ENCODE assay signal across 29 cellular contexts in the genomic region with DNA sequence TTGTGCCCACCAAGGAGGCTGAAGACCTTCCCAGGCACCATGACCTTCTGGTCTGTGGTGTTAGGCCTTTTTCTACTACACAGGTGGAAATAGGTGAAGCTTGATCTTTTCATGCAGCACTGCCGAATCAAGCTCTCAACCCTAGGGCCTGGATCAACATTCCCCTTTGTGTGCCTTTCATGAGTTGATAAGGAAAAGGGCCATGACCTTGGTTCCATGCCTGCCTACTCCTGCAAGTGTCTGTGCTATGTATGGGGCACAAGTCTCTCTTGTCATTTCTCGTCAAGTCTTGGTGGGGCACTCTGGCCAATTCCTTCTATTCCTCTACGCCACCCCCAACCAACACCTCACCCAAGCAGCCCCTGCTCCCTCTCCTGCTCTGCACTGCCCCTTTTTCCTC.
"Had no signal": no experiment of that assay in that cellular context is flagged by ENCODE, and none has a peak within 500 bp of the region (broad histone marks: within the 10 kb centered on the region; RNA-seq: fewer than 3 reads in every experiment).

No MANE protein-coding gene starts in this region.

- H3K27me3 ChIP-seq: pancreas, stomach, testis, thyroid gland, transverse colon, upper lobe of left lung had no signal

- H3K36me3 Mint-ChIP-seq: mesothelial cell of epicardium; naive B cell; natural killer cell; stimulated activated naive B cell treated with anti-CD40 and anti-IgM and Interleukin-4, amounts not matched to agents 10 μg/mL and 1 μg/mL and 100 μg/mL, for 72 hours had no signal

- FAIRE-seq: pancreas had no signal

- H3K9me3 ChIP-seq: heart left ventricle, lower lobe of right lung, pancreas, prostate gland, stomach, testis, thyroid gland, transverse colon, upper lobe of left lung had no signal

- H3K4me3 ChIP-seq: heart left ventricle, lower lobe of right lung, pancreas, prostate gland, skin epidermis, stomach, testis, thyroid gland, transverse colon, upper lobe of left lung had no signal

- H3K9me3 Mint-ChIP-seq: mesothelial cell of epicardium; naive B cell; natural killer cell; nephron progenitor cell; stimulated activated naive B cell treated with anti-CD40 and anti-IgM and Interleukin-4, amounts not matched to agents 10 μg/mL and 1 μg/mL and 100 μg/mL, for 72 hours had no signal

- H3K27ac Mint-ChIP-seq: mesothelial cell of epicardium; naive B cell; natural killer cell; nephron progenitor cell; stimulated activated naive B cell treated with anti-CD40 and anti-IgM and Interleukin-4, amounts not matched to agents 10 μg/mL and 1 μg/mL and 100 μg/mL, for 72 hours had no signal

- DNase-seq: heart left ventricle; islet precursor cell; left cardiac atrium; lower lobe of right lung; mesendoderm; naive B cell; natural killer cell; nephron progenitor cell; nucleus accumbens; pancreas; posterior cingulate gyrus; retina; right cardiac atrium; stimulated activated CD4-positive, alpha-beta T cell treated with anti-CD3 and anti-CD28 coated beads, Interleukin-12 subunit alpha, Interleukin-12 subunit beta, amount 100 ng/mL, for 4 hours; stimulated activated CD4-positive, alpha-beta T cell treated with anti-CD3 and anti-CD28 coated beads, Interleukin-15, amount 100 ng/mL, for 24 hours; stimulated activated CD4-positive, alpha-beta T cell treated with anti-CD3 and anti-CD28 coated beads, Interleukin-2, amount 100 ng/mL, for 24 hours; stimulated activated CD4-positive, alpha-beta T cell treated with anti-CD3 and anti-CD28 coated beads, Interleukin-4, amount 100 ng/mL, for 1 hour; stimulated activated naive B cell treated with anti-CD40 and anti-IgM and Interleukin-4, amounts not matched to agents 10 μg/mL and 1 μg/mL and 100 μg/mL, for 72 hours; stimulated activated naive CD8-positive, alpha-beta T cell treated with anti-CD3 and anti-CD28 coated beads, Interleukin-15, Interleukin-2, amounts not matched to agents 100 U/mL and 50 U/mL, for 24 hours; stomach; testis; transverse colon; upper lobe of left lung had no signal

- ATAC-seq: heart left ventricle; left cardiac atrium; left lobe of liver; lower lobe of right lung; natural killer cell; right cardiac atrium; sciatic nerve; stimulated activated naive B cell treated with anti-CD40 and anti-IgM and Interleukin-4, amounts not matched to agents 10 μg/mL and 1 μg/mL and 100 μg/mL, for 72 hours; stimulated activated naive CD8-positive, alpha-beta T cell treated with anti-CD3 and anti-CD28 coated beads, Interleukin-15, Interleukin-2, amounts not matched to agents 100 U/mL and 50 U/mL, for 24 hours had no signal

- H3K36me3 ChIP-seq: heart left ventricle, lower lobe of right lung, pancreas, prostate gland, stomach, thyroid gland, transverse colon, upper lobe of left lung had no signal

- H3K4me3 Mint-ChIP-seq: mesothelial cell of epicardium; naive B cell; natural killer cell; nephron progenitor cell; stimulated activated naive B cell treated with anti-CD40 and anti-IgM and Interleukin-4, amounts not matched to agents 10 μg/mL and 1 μg/mL and 100 μg/mL, for 72 hours had no signal

- H3K4me1 Mint-ChIP-seq: naive B cell; natural killer cell; nephron progenitor cell; stimulated activated naive B cell treated with anti-CD40 and anti-IgM and Interleukin-4, amounts not matched to agents 10 μg/mL and 1 μg/mL and 100 μg/mL, for 72 hours had no signal
